In genomic region chr4:169583563-169583962, GRCh38 we compare ENCODE assay signal across 25 cellular contexts. TPM values are rescaled to one million over a fixed set of nuclear protein-coding genes. Genes with fewer than 3 reads are reported as not detected.
A peak's percentile ranks its signal among the peaks of the same experiment; 100 is the strongest.
DNase-seq lines count a peak whose midpoint lies in the region; ATAC-seq and TF ChIP-seq lines count a peak whose summit lies in the region.
"Had no signal": no experiment of that assay in that cellular context is flagged by ENCODE, and none has a peak within 500 bp of the region (broad histone marks: within the 10 kb centered on the region; RNA-seq: fewer than 3 reads in every experiment).

No MANE protein-coding gene starts in this region.

- H3K36me3 Mint-ChIP-seq in CD4-positive, alpha-beta T cell (ENCODE audit: low read depth) = peaks cover 57% of the 10 kb centered on the region

- H4K20me1 ChIP-seq in PC-3 (ENCODE audit: low read length) = no peaks in the 10 kb centered on the region

- H3K9me3 Mint-ChIP-seq in CD4-positive, alpha-beta T cell = no peaks in the 10 kb centered on the region
- H3K9me3 Mint-ChIP-seq: activated CD4-positive, alpha-beta memory T cell treated with anti-CD3 and anti-CD28 coated beads for 36 hours; activated naive CD4-positive, alpha-beta T cell treated with anti-CD3 and anti-CD28 coated beads, Interleukin-2, amount 50 U/mL, for 24 hours; nephron had no signal

- H3K4me3 Mint-ChIP-seq in CD4-positive, alpha-beta T cell = no peak overlapping the region
- H3K4me3 Mint-ChIP-seq: activated CD4-positive, alpha-beta memory T cell treated with anti-CD3 and anti-CD28 coated beads for 36 hours; activated naive CD4-positive, alpha-beta T cell treated with anti-CD3 and anti-CD28 coated beads, Interleukin-2, amount 50 U/mL, for 24 hours; nephron had no signal

- H3K79me2 ChIP-seq in PC-3 (ENCODE audit: low read length) = no peaks in the 10 kb centered on the region

- CTCF ChIA-PET in PC-3 (lab: Charles Lee) = no interaction called here
- CTCF ChIA-PET in CD4-positive, alpha-beta T cell (lab: Charles Lee) = no interaction called here

- H3K27ac ChIP-seq in PC-3 (ENCODE audit: low read length) = no peak overlapping the region
- no peak overlapping the region for H3K27ac ChIP-seq in CD4-positive, alpha-beta T cell (ENCODE audit: low read depth, low read length)
- H3K27ac ChIP-seq: upper lobe of left lung, WERI-Rb-1 had no signal

- no peak for TF ChIP-seq POLR2A in lower leg skin (IDR thresholded peaks at IDR 0.05)

- no peaks in the 10 kb centered on the region for H3K9me3 ChIP-seq in PC-3 (ENCODE audit: low read length)
- H3K9me3 ChIP-seq in CD4-positive, alpha-beta T cell (ENCODE audit: control insufficient read depth, low read length) = no peaks in the 10 kb centered on the region
- H3K9me3 ChIP-seq: upper lobe of left lung had no signal

- no peaks in the 10 kb centered on the region for H3K4me1 ChIP-seq in PC-3 (ENCODE audit: insufficient read depth, low read length)
- H3K4me1 ChIP-seq: upper lobe of left lung had no signal

- POLR2A ChIA-PET in PC-3 (lab: Charles Lee; ENCODE audit: unreplicated experiment) = no interaction called here
- POLR2A ChIA-PET in CD4-positive, alpha-beta T cell (lab: Charles Lee) = no interaction called here

- no peak overlapping the region for H2AFZ ChIP-seq in PC-3 (ENCODE audit: low read length)

- no peaks in the 10 kb centered on the region for H3K9me2 ChIP-seq in PC-3 (replicated peaks; ENCODE audit: low read length)

- H3K27me3 Mint-ChIP-seq in CD4-positive, alpha-beta T cell = no peaks in the 10 kb centered on the region
- H3K27me3 Mint-ChIP-seq: activated CD4-positive, alpha-beta memory T cell treated with anti-CD3 and anti-CD28 coated beads for 36 hours; activated naive CD4-positive, alpha-beta T cell treated with anti-CD3 and anti-CD28 coated beads, Interleukin-2, amount 50 U/mL, for 24 hours had no signal

- no peaks in the 10 kb centered on the region for H3K27me3 ChIP-seq in PC-3 (ENCODE audit: low read length)
- H3K27me3 ChIP-seq in CD4-positive, alpha-beta T cell (ENCODE audit: control insufficient read depth, insufficient read depth, low read length) = no peaks in the 10 kb centered on the region
- H3K27me3 ChIP-seq: upper lobe of left lung had no signal

- H3K4me3 ChIP-seq in PC-3 (ENCODE audit: low read length) (no peak overlapping the region), fibroblast of mammary gland (ENCODE audit: control insufficient read depth, low read depth, low read length) (no peak overlapping the region), lower leg skin (ENCODE audit: low read depth, poor library complexity, severe bottlenecking) (no peak overlapping the region)
- H3K4me3 ChIP-seq: upper lobe of left lung had no signal

- ATAC-seq in PC-3 = peak; percentile 77
- no peak for ATAC-seq in CD4-positive, alpha-beta T cell (ENCODE audit: poor library complexity)

- TF ChIP-seq CTCF in PC-3 (conservative IDR thresholded peaks at IDR 0.05; ENCODE audit: low read depth, low read length) (no peak), fibroblast of mammary gland (conservative IDR thresholded peaks at IDR 0.05; ENCODE audit: control insufficient read depth, insufficient read depth, low read depth, low read length) (no peak), lower leg skin (IDR thresholded peaks at IDR 0.05) (no peak)
- TF ChIP-seq CTCF in CD4-positive, alpha-beta T cell (IDR thresholded peaks at IDR 0.05) = no peak

- H3F3A ChIP-seq in PC-3 (ENCODE audit: low read length, unreplicated experiment) = no peaks in the 10 kb centered on the region

- no peak overlapping the region for H3K27ac Mint-ChIP-seq in CD4-positive, alpha-beta T cell
- H3K27ac Mint-ChIP-seq: activated CD4-positive, alpha-beta memory T cell treated with anti-CD3 and anti-CD28 coated beads for 36 hours; activated naive CD4-positive, alpha-beta T cell treated with anti-CD3 and anti-CD28 coated beads, Interleukin-2, amount 50 U/mL, for 24 hours had no signal

- no peak overlapping the region for H3K4me2 ChIP-seq in PC-3 (ENCODE audit: low read length)

- WGBS in lower leg skin, 2 donors = 37 to 48% methylated on average over 2 of the region's 2 CpGs

- no peak overlapping the region for H3K9ac ChIP-seq in PC-3 (ENCODE audit: low read length)

- no peaks in the 10 kb centered on the region for H3K4me1 Mint-ChIP-seq in CD4-positive, alpha-beta T cell (ENCODE audit: low read depth)
- H3K4me1 Mint-ChIP-seq: activated naive CD4-positive, alpha-beta T cell treated with anti-CD3 and anti-CD28 coated beads, Interleukin-2, amount 50 U/mL, for 24 hours; nephron had no signal

- DNase-seq in EH (ENCODE audit: low read depth) = peak; percentile 48
- DNase-seq in PC-3 = no peak
- peak; percentile 56 for DNase-seq in fibroblast of mammary gland (ENCODE audit: low read depth)
- peak; percentile 67 for DNase-seq in pons (ENCODE audit: low spot score)
- no peak for DNase-seq in NCI-H1092 treated with DMSO at 0.1 percent for 48 hours (lab: John Stamatoyannopoulos, UW)
- DNase-seq in CD4-positive, alpha-beta T cell = no peak
- DNase-seq in lower leg skin (ENCODE audit: low spot score in 2 of 2) = no peak
- no peak for DNase-seq in occipital lobe (lab: John Stamatoyannopoulos, UW)
- DNase-seq: activated CD4-positive, alpha-beta memory T cell treated with anti-CD3 and anti-CD28 coated beads for 36 hours; activated T-cell treated with anti-CD3 and anti-CD28 coated beads, Interleukin-2, amount 50 U/mL, for 1 hour; COR-L47; hippocampal formation; Kasumi-1; kidney; mesendoderm; NCI-H1105 treated with DMSO at 0.1 percent for 48 hours; NCI-H2107; NCI-H524; Right ventricle myocardium superior; stimulated activated naive CD4-positive, alpha-beta T cell; T-helper 1 cell; upper lobe of left lung; WERI-Rb-1 had no signal

- no TSS peak for BruUV-seq in PC-3 (replicated peaks; lab: Mats Ljungman, UMichigan)

- no peaks in the 10 kb centered on the region for H3K36me3 ChIP-seq in PC-3 (ENCODE audit: low read depth, low read length)

- intact Hi-C loops in PC-3 (cut with micrococcal nuclease) (no loop called here), lower leg skin (cut with DNase I; ENCODE audit: low total_unique reads) (no loop called here)
- intact Hi-C loops in CD4-positive, alpha-beta T cell (cut with DNase I, micrococcal nuclease) = no loop called here

RNA-seq across cellular contexts. Expression of gene NEK1, which starts 28.8 kb away (rescaled TPM):
- total RNA-seq in PC-3 (2014; rRNA removed) (3.6 and 4.3 TPM in 2 replicates), lower leg skin (1 to 10 TPM; 4.8 to 6.9 (median 5.5) TPM), occipital lobe (31.5 TPM)
- 10 to 100 TPM in 1 of 2 experiments, 1 to 10 TPM in 1; 9.5 to 10.2 TPM for total RNA-seq in CD4-positive, alpha-beta T cell

RNA-seq across cellular contexts. Expression of gene CLCN3, which starts 36.8 kb away (rescaled TPM):
- total RNA-seq in PC-3 (2014; rRNA removed) = 13.2 and 16.9 TPM in 2 replicates
- total RNA-seq in CD4-positive, alpha-beta T cell = 1 to 10 TPM; 9.0 to 9.2 TPM
- total RNA-seq in lower leg skin = 10 to 100 TPM; 32.8 to 75.4 (median 57.8) TPM
- 111 TPM for total RNA-seq in occipital lobe

Comparison
In these comparisons a context has a peak if more than half of its experiments do, and no peak if none do; other contexts are left out.
1. DNase-seq: peak in EH (single experiment), fibroblast of mammary gland (single experiment) and pons (single experiment); none in PC-3 (single experiment), NCI-H1092 treated with DMSO at 0.1 percent for 48 hours (single experiment), CD4-positive, alpha-beta T cell (0 of 10), lower leg skin (0 of 2) and occipital lobe (single experiment).